11 cellular contexts compared by ENCODE assay signal in the genomic region with DNA sequence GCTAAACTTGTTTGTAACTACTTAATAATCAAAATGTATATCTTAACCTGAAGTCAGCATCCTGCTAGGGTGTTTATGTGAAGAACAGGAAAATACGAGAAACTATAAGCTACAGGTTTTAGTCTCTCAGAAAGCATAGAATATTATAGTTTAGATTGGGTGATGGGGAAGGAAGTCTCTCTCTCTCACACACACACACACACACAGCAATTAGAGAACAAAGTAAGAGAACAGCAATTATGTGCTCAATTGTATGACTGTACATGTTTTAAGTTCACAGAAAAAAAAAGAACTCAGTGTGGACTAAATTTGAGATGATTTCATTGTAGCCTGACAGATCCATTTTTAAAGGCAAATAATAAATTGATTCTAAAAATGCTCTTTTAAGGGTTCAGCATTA.
A peak's percentile ranks its signal among the peaks of the same experiment; 100 is the strongest.
DNase-seq lines count a peak whose midpoint lies in the region; ATAC-seq and TF ChIP-seq lines count a peak whose summit lies in the region.
"Had no signal": no experiment of that assay in that cellular context is flagged by ENCODE, and none has a peak within 500 bp of the region (broad histone marks: within the 10 kb centered on the region; RNA-seq: fewer than 3 reads in every experiment).

No MANE protein-coding gene starts in this region.

- TF ChIP-seq CTCF in heart right ventricle (IDR thresholded peaks at IDR 0.05) (no peak), heart left ventricle (IDR thresholded peaks at IDR 0.05) (no peak), vagina (IDR thresholded peaks at IDR 0.05) (no peak)

- H3K4me3 ChIP-seq in heart right ventricle (peak overlapping the region in 7 of 10 donors; percentile 22 to 44 (median 39)), heart left ventricle (peak overlapping the region in 4 of 12 donors; percentile 37 to 50 (median 45)), mesodermal cell (ENCODE audit: extremely low read depth, insufficient read depth, low read length, poor library complexity, severe bottlenecking) (no peak overlapping the region), vagina (peak overlapping the region in 1 of 2 donors; percentile 38)

- 43 to 44% methylated on average over 1 of the region's 1 CpG for WGBS in heart right ventricle, 2 donors
- 40 to 56% (median 47%) methylated on average over 1 of the region's 1 CpG for WGBS in heart left ventricle, 4 donors
- WGBS in mesodermal cell (ENCODE audit: insufficient coverage in 2 of 2), 2 experiments: no CpG with 5 or more reads among the region's 1 CpG

- H3K36me3 ChIP-seq in heart right ventricle (no peaks in the 10 kb centered on the region), heart left ventricle (no peaks in the 10 kb centered on the region), mesodermal cell (ENCODE audit: control insufficient read depth, insufficient read depth, low read length) (no peaks in the 10 kb centered on the region), vagina (no peaks in the 10 kb centered on the region)
- H3K36me3 ChIP-seq: adrenal gland had no signal

- intact Hi-C loops in heart right ventricle (cut with DNase I): no loop called here
- intact Hi-C loops in heart left ventricle (cut with DNase I): no loop called here
- intact Hi-C loops in vagina (cut with DNase I): no loop called here

- DNase-seq in heart right ventricle (no peak), heart left ventricle (no peak), vagina (ENCODE audit: extremely low spot score in 2 of 2) (no peak)
- DNase-seq in activated CD4-positive, alpha-beta T cell treated with anti-CD3 and anti-CD28 coated beads for 4 hours: no peak
- DNase-seq in activated naive CD4-positive, alpha-beta T cell treated with anti-CD3 and anti-CD28 coated beads, Interleukin-2, amount 50 U/mL, for 72 hours (ENCODE audit: low spot score in 2 of 2): no peak
- DNase-seq: activated CD4-positive, alpha-beta T cell treated with anti-CD3 and anti-CD28 coated beads, Interleukin-2, amount 50 U/mL, for 4 hours; NCI-H526 had no signal

- H3K27ac ChIP-seq in heart right ventricle (peak overlapping the region in 1 of 10 donors; percentile 23), heart left ventricle (peak overlapping the region in 1 of 12 donors; percentile 49), mesodermal cell (ENCODE audit: low read depth, low read length, severe bottlenecking) (peak overlapping the region; percentile 36), vagina (peak overlapping the region; percentile 68)

- peaks cover 0 to 61% (median 38%) of the 10 kb centered on the region in 7 donors for H3K27me3 ChIP-seq in heart right ventricle
- H3K27me3 ChIP-seq in heart left ventricle: peaks cover 0 to 40% (median 6%) of the 10 kb centered on the region in 9 donors
- no peaks in the 10 kb centered on the region for H3K27me3 ChIP-seq in vagina
- H3K27me3 ChIP-seq: adrenal gland had no signal

- ATAC-seq in heart right ventricle: no peak
- ATAC-seq in heart left ventricle: no peak
- no peak for ATAC-seq in activated T-helper 17 cell treated with anti-CD3 and anti-CD28 coated beads, Interleukin-2, amount 50 U/mL, for 72 hours (replicated peaks)
- no peak for ATAC-seq in GM21367 (IDR thresholded peaks at IDR 0.05; ENCODE audit: unreplicated experiment)
- no peak for ATAC-seq in activated naive CD4-positive, alpha-beta T cell treated with anti-CD3 and anti-CD28 coated beads, Interleukin-2, amount 50 U/mL, for 72 hours

- no peaks in the 10 kb centered on the region for H3K9me3 Mint-ChIP-seq in activated T-helper 17 cell treated with anti-CD3 and anti-CD28 coated beads, Interleukin-2, amount 50 U/mL, for 72 hours
- H3K9me3 Mint-ChIP-seq in activated naive CD4-positive, alpha-beta T cell treated with anti-CD3 and anti-CD28 coated beads, Interleukin-2, amount 50 U/mL, for 72 hours: no peaks in the 10 kb centered on the region

- H3K4me3 Mint-ChIP-seq in activated T-helper 17 cell treated with anti-CD3 and anti-CD28 coated beads, Interleukin-2, amount 50 U/mL, for 72 hours: peak overlapping the region; percentile 48

- H3K4me1 ChIP-seq in heart right ventricle: peaks cover 0 to 22% (median 4%) of the 10 kb centered on the region in 9 donors
- peaks cover 0 to 15% (median 0%) of the 10 kb centered on the region in 12 donors for H3K4me1 ChIP-seq in heart left ventricle
- H3K4me1 ChIP-seq in mesodermal cell (ENCODE audit: control insufficient read depth, insufficient read depth, low read length, poor library complexity, severe bottlenecking): peaks cover 19% of the 10 kb centered on the region
- H3K4me1 ChIP-seq in vagina: peaks cover 11% of the 10 kb centered on the region

- peaks cover 3% of the 10 kb centered on the region for H3K4me1 Mint-ChIP-seq in activated T-helper 17 cell treated with anti-CD3 and anti-CD28 coated beads, Interleukin-2, amount 50 U/mL, for 72 hours

- peaks cover 41% of the 10 kb centered on the region for H3K27me3 Mint-ChIP-seq in activated T-helper 17 cell treated with anti-CD3 and anti-CD28 coated beads, Interleukin-2, amount 50 U/mL, for 72 hours

- H3K27ac Mint-ChIP-seq in activated T-helper 17 cell treated with anti-CD3 and anti-CD28 coated beads, Interleukin-2, amount 50 U/mL, for 72 hours: no peak overlapping the region
- no peak overlapping the region for H3K27ac Mint-ChIP-seq in activated naive CD4-positive, alpha-beta T cell treated with anti-CD3 and anti-CD28 coated beads, Interleukin-2, amount 50 U/mL, for 72 hours

- H3K36me3 Mint-ChIP-seq in activated T-helper 17 cell treated with anti-CD3 and anti-CD28 coated beads, Interleukin-2, amount 50 U/mL, for 72 hours (ENCODE audit: low read depth): no peaks in the 10 kb centered on the region
- no peaks in the 10 kb centered on the region for H3K36me3 Mint-ChIP-seq in activated naive CD4-positive, alpha-beta T cell treated with anti-CD3 and anti-CD28 coated beads, Interleukin-2, amount 50 U/mL, for 72 hours

- TF ChIP-seq POLR2A in heart left ventricle (IDR thresholded peaks at IDR 0.05) (no peak), vagina (IDR thresholded peaks at IDR 0.05) (no peak)

- H3K9me3 ChIP-seq in heart right ventricle (no peaks in the 10 kb centered on the region), heart left ventricle (no peaks in the 10 kb centered on the region), mesodermal cell (ENCODE audit: control insufficient read depth, low read length) (no peaks in the 10 kb centered on the region), vagina (no peaks in the 10 kb centered on the region)
- H3K9me3 ChIP-seq: adrenal gland had no signal
